1 cellular context compared by ENCODE assay signal in genomic region chr5:154179846-154180710, GRCh38.
TF ChIP-seq lines count a peak whose summit lies in the region.

No MANE protein-coding gene starts in this region.

TF ChIP-seq in K562, 482 proteins besides CTCF, POLR2A, EP300 and RAD21 (continued from another document):
- TF ChIP-seq MGA (IDR thresholded peaks at IDR 0.05), result no peak
- no peak for TF ChIP-seq BCLAF1 (IDR thresholded peaks at IDR 0.05; ENCODE audit: borderline replicate concordance in 1 of 2, control insufficient read depth in 1 of 2, low read depth in 2 of 2, low read length in 1 of 2)
- 0 out of 2 replicates have a peak, but pooled peaks have one; percentile 32 for TF ChIP-seq XRCC5 (IDR thresholded peaks at IDR 0.05; ENCODE audit: low read depth, low read length)
- no peak for TF ChIP-seq WHSC1 (IDR thresholded peaks at IDR 0.05; ENCODE audit: low read length)
- peak; percentile 82 for TF ChIP-seq SMC3 (conservative IDR thresholded peaks at IDR 0.05; ENCODE audit: insufficient read depth, low read depth, low read length)
- no peak for TF ChIP-seq TEAD2 (tag; IDR thresholded peaks at IDR 0.05)
- no peak for TF ChIP-seq TFAM (CRISPR knock-in tag; conservative IDR thresholded peaks at IDR 0.05)
- no peak for TF ChIP-seq SAFB2 (IDR thresholded peaks at IDR 0.05; ENCODE audit: borderline replicate concordance, low read depth, low read length, severe bottlenecking)
- no peak for TF ChIP-seq THRB (CRISPR knock-in tag; conservative IDR thresholded peaks at IDR 0.05)
- TF ChIP-seq DEAF1 (CRISPR knock-in tag; IDR thresholded peaks at IDR 0.05), result peak; percentile 68
- TF ChIP-seq MEF2D (tag; conservative IDR thresholded peaks at IDR 0.05; ENCODE audit: low read depth), result no peak
- TF ChIP-seq MAFF (IDR thresholded peaks at IDR 0.05; ENCODE audit: low read length), result no peak
TF ChIP-seq in K562: peak in this region for 3.
